In the genomic region with DNA sequence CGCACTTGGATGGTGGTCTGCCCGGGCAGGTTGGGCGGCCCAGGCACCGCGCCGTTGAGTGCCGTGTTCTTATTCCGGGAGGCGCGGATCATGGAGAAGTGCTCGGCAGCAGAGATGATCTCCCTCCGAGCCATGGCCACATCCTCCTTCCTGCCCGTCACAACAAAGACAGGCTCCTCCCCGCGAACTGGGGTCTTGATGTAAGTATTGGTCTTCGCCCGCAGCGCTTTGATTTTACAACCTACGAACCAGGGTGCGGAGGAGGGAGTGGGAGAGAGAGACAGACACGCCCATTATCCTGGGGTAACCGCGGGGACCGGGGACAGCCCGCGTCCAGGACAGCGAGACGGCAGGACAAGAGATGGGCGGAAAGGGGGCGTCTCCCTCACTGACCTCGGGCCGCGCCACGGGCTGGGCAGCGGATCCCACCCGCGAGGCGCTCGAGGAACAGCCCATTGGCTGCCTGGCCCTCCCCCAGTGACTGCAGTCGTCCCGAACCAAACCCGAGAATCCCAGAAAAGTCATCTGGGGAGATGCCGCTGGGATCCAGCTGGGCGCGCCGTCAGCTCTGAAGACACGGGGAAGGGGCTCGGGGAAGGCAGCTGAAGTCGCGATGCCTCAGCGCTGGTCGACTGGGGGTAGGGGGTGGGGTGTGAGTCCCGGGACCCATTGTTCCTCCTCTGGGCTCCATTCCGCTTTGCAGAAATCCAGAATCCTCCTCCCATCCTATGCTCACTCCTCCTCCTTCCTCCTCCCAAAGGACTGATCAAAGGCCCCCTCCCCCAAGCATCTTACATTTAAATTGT, we compare ENCODE assay signal across 8 cellular contexts. TPM values are rescaled to one million over a fixed set of nuclear protein-coding genes. Genes with fewer than 3 reads are reported as not detected.
A peak's percentile ranks its signal among the peaks of the same experiment; 100 is the strongest.
DNase-seq lines count a peak whose midpoint lies in the region; ATAC-seq and TF ChIP-seq lines count a peak whose summit lies in the region.

No MANE protein-coding gene starts in this region.

- H3K27me3 ChIP-seq in foreskin keratinocyte (peaks cover 57% of the 10 kb centered on the region), neural progenitor cell (peaks cover 16% of the 10 kb centered on the region)

- no peak for ATAC-seq in foreskin keratinocyte
- ATAC-seq in HG02870 (IDR thresholded peaks at IDR 0.05; ENCODE audit: unreplicated experiment): no peak

- H3K27ac Mint-ChIP-seq in neural progenitor cell: peak overlapping the region; percentile 96

- DNase-seq in NCI-H2081 (lab: John Stamatoyannopoulos, UW): peak; percentile 6 to 56
- no peak for DNase-seq in NCI-H2081 treated with DMSO at 0.1 percent for 48 hours (lab: John Stamatoyannopoulos, UW)
- DNase-seq in NCI-H69 (lab: John Stamatoyannopoulos, UW): peak; percentile 49
- DNase-seq in activated effector memory CD4-positive, alpha-beta T cell treated with anti-CD3 and anti-CD28 coated beads, Interleukin-2, amount 50 U/mL, for 16 hours: peak; percentile 70
- peak; percentile 19 to 44 for DNase-seq in foreskin keratinocyte
- DNase-seq in neural progenitor cell (ENCODE audit: low spot score): peak; percentile 84
- no peak for DNase-seq in AML-193 (lab: John Stamatoyannopoulos, UW)

- peaks cover 46% of the 10 kb centered on the region for H3K79me2 ChIP-seq in neural progenitor cell (ENCODE audit: low read depth)

- peak overlapping the region; percentile 89 for H3K4me2 ChIP-seq in neural progenitor cell

- peaks cover 33% of the 10 kb centered on the region for H3K4me1 Mint-ChIP-seq in neural progenitor cell

- peak overlapping the region; percentile 99 for H3K4me3 Mint-ChIP-seq in neural progenitor cell

- TF ChIP-seq CTCF in foreskin keratinocyte (conservative IDR thresholded peaks at IDR 0.05) (no peak), neural progenitor cell (IDR thresholded peaks at IDR 0.05) (no peak)

- no peaks in the 10 kb centered on the region for H3K9me3 ChIP-seq in neural progenitor cell (ENCODE audit: low read depth)

- H4K20me1 ChIP-seq in neural progenitor cell (ENCODE audit: low read depth): peaks cover 52% of the 10 kb centered on the region

- peaks cover 52% of the 10 kb centered on the region for H3F3A ChIP-seq in neural progenitor cell (ENCODE audit: low read depth)

- peaks cover 11% of the 10 kb centered on the region for H3K36me3 Mint-ChIP-seq in neural progenitor cell

- peak overlapping the region; percentile 90 for H3K4me3 ChIP-seq in neural progenitor cell

- H3K9me3 Mint-ChIP-seq in neural progenitor cell: no peaks in the 10 kb centered on the region

- peaks cover 13% of the 10 kb centered on the region for H3K27me3 Mint-ChIP-seq in neural progenitor cell (ENCODE audit: insufficient read depth, low read depth)

- H2AFZ ChIP-seq in neural progenitor cell (replicated peaks): peak overlapping the region; percentile 3

- H3K9ac ChIP-seq in neural progenitor cell: peak overlapping the region; percentile 73

- peaks cover 10% of the 10 kb centered on the region for H3K36me3 ChIP-seq in neural progenitor cell

- H3K4me1 ChIP-seq in foreskin keratinocyte (no peaks in the 10 kb centered on the region), neural progenitor cell (peaks cover 43% of the 10 kb centered on the region)

- no peak overlapping the region for H3K27ac ChIP-seq in foreskin keratinocyte
- peak overlapping the region; percentile 93 for H3K27ac ChIP-seq in neural progenitor cell

RNA-seq across cellular contexts. Expression of a gene that starts 1.2 kb away (rescaled TPM):
- 1.0 and 1.3 TPM in 2 replicates for total RNA-seq in foreskin keratinocyte
- polyA plus RNA-seq in foreskin keratinocyte: 0.39 and 0.51 TPM in 2 replicates
- 29.5 and 41.3 TPM in 2 replicates for total RNA-seq in neural progenitor cell (ENCODE audit: low replicate concordance)

Comparison
In these comparisons a context has a peak if more than half of its experiments do, and no peak if none do; other contexts are left out.
1. DNase-seq: peak in NCI-H2081 (2 of 2), NCI-H69 (single experiment), activated effector memory CD4-positive, alpha-beta T cell treated with anti-CD3 and anti-CD28 coated beads, Interleukin-2, amount 50 U/mL, for 16 hours (single experiment), foreskin keratinocyte (2 of 2) and neural progenitor cell (single experiment); none in NCI-H2081 treated with DMSO at 0.1 percent for 48 hours (single experiment) and AML-193 (0 of 2).
2. RNA of a gene that starts 1.2 kb away (total RNA-seq): 29.5 to 41.3 TPM in neural progenitor cell; 1.0 to 1.3 TPM in foreskin keratinocyte; every median in the first group is over 10 times any median in the second.